In genomic region chr7:44059219-44060090, GRCh38 we compare ENCODE assay signal across 12 cellular contexts. TPM values are rescaled to one million over a fixed set of nuclear protein-coding genes. Genes with fewer than 3 reads are reported as not detected.
DNase-seq lines count a peak whose midpoint lies in the region; ATAC-seq and TF ChIP-seq lines count a peak whose summit lies in the region.
"Had no signal": no experiment of that assay in that cellular context is flagged by ENCODE, and none has a peak within 500 bp of the region (broad histone marks: within the 10 kb centered on the region; RNA-seq: fewer than 3 reads in every experiment).

No MANE protein-coding gene starts in this region.

- peak; percentile 42 for DNase-seq in activated T-cell treated with anti-CD3 and anti-CD28 coated beads, Interleukin-2, amount 50 U/mL, for 24 hours
- no peak for DNase-seq in activated T-cell treated with anti-CD3 and anti-CD28 coated beads, Interleukin-2, amount 50 U/mL, for 48 hours
- DNase-seq in chondrocyte (ENCODE audit: low spot score) (peak; percentile 84), NCI-H2029 (lab: John Stamatoyannopoulos, UW) (no peak), NCI-H524 treated with DMSO at 0.1 percent for 48 hours (lab: John Stamatoyannopoulos, UW) (no peak)
- peak; percentile 32 for DNase-seq in stimulated activated naive CD8-positive, alpha-beta T cell treated with anti-CD3 and anti-CD28 coated beads, Interleukin-15, Interleukin-2, amounts not matched to agents 100 U/mL and 50 U/mL, for 24 hours
- DNase-seq in activated CD4-positive, alpha-beta T cell treated with anti-CD3 and anti-CD28 coated beads for 48 hours, result no peak
- DNase-seq: H9; IMR-90; NCI-H526; stimulated activated naive CD4-positive, alpha-beta T cell had no signal

- ATAC-seq in HG02938 (IDR thresholded peaks at IDR 0.05; ENCODE audit: unreplicated experiment), result peak; percentile 44
- peak; percentile 55 for ATAC-seq in stimulated activated naive CD8-positive, alpha-beta T cell treated with anti-CD3 and anti-CD28 coated beads, Interleukin-15, Interleukin-2, amounts not matched to agents 100 U/mL and 50 U/mL, for 24 hours

- H3K4me3 Mint-ChIP-seq in activated T-cell treated with anti-CD3 and anti-CD28 coated beads, Interleukin-2, amount 50 U/mL, for 24 hours, result no peak overlapping the region
- H3K4me3 Mint-ChIP-seq in chondrocyte (ENCODE audit: unreplicated experiment), result no peak overlapping the region
- H3K4me3 Mint-ChIP-seq: H9 had no signal

- H3K27me3 Mint-ChIP-seq in activated T-cell treated with anti-CD3 and anti-CD28 coated beads, Interleukin-2, amount 50 U/mL, for 24 hours, result no peaks in the 10 kb centered on the region
- H3K27me3 Mint-ChIP-seq in chondrocyte (ENCODE audit: low read depth), result no peaks in the 10 kb centered on the region

- peaks cover 82% of the 10 kb centered on the region for H3K36me3 Mint-ChIP-seq in activated T-cell treated with anti-CD3 and anti-CD28 coated beads, Interleukin-2, amount 50 U/mL, for 24 hours (ENCODE audit: low read depth)
- peaks cover 50% of the 10 kb centered on the region for H3K36me3 Mint-ChIP-seq in chondrocyte (ENCODE audit: low read depth)

- peaks cover 24% of the 10 kb centered on the region for H3K4me1 Mint-ChIP-seq in activated T-cell treated with anti-CD3 and anti-CD28 coated beads, Interleukin-2, amount 50 U/mL, for 24 hours (ENCODE audit: low read depth)
- peaks cover 6% of the 10 kb centered on the region for H3K4me1 Mint-ChIP-seq in chondrocyte (ENCODE audit: low read depth)

- peak overlapping the region; percentile 57 for H3K27ac Mint-ChIP-seq in activated T-cell treated with anti-CD3 and anti-CD28 coated beads, Interleukin-2, amount 50 U/mL, for 24 hours
- H3K27ac Mint-ChIP-seq in chondrocyte (ENCODE audit: unreplicated experiment), result no peak overlapping the region
- H3K27ac Mint-ChIP-seq: H9 had no signal

- no peaks in the 10 kb centered on the region for H3K9me3 Mint-ChIP-seq in activated T-cell treated with anti-CD3 and anti-CD28 coated beads, Interleukin-2, amount 50 U/mL, for 24 hours
- H3K9me3 Mint-ChIP-seq in chondrocyte (ENCODE audit: low read depth), result no peaks in the 10 kb centered on the region
- H3K9me3 Mint-ChIP-seq: H9 had no signal

- no peak for TF ChIP-seq CTCF in chondrocyte (IDR thresholded peaks at IDR 0.05)

RNA-seq across cellular contexts. Expression of gene PGAM2, which starts 5.9 kb away (rescaled TPM):
- total RNA-seq in chondrocyte, result 0.25 to 0.41 TPM in 2 of 3 replicates, not detected in the other
- total RNA-seq: IMR-90 had no signal

RNA-seq across cellular contexts. Expression of gene DBNL, which starts 15.0 kb away (rescaled TPM):
- total RNA-seq in chondrocyte, result 95.5 to 115 TPM (median 97.1 TPM) in 3 replicates

RNA-seq across cellular contexts. Expression of gene POLM, which starts 22.9 kb away (rescaled TPM):
- total RNA-seq in chondrocyte, result 14.3 to 19.0 TPM (median 15.5 TPM) in 3 replicates

RNA-seq across cellular contexts. Expression of gene AEBP1, which starts 44.7 kb away (rescaled TPM):
- 242 to 422 TPM (median 412 TPM) in 3 replicates for total RNA-seq in chondrocyte

Comparison
In these comparisons a context has a peak if more than half of its experiments do, and no peak if none do; other contexts are left out.
1. DNase-seq: peak in activated T-cell treated with anti-CD3 and anti-CD28 coated beads, Interleukin-2, amount 50 U/mL, for 24 hours (single experiment), chondrocyte (single experiment) and stimulated activated naive CD8-positive, alpha-beta T cell treated with anti-CD3 and anti-CD28 coated beads, Interleukin-15, Interleukin-2, amounts not matched to agents 100 U/mL and 50 U/mL, for 24 hours (single experiment); none in activated T-cell treated with anti-CD3 and anti-CD28 coated beads, Interleukin-2, amount 50 U/mL, for 48 hours (0 of 2), NCI-H2029 (single experiment), NCI-H524 treated with DMSO at 0.1 percent for 48 hours (single experiment) and activated CD4-positive, alpha-beta T cell treated with anti-CD3 and anti-CD28 coated beads for 48 hours (single experiment).